In the genomic region with DNA sequence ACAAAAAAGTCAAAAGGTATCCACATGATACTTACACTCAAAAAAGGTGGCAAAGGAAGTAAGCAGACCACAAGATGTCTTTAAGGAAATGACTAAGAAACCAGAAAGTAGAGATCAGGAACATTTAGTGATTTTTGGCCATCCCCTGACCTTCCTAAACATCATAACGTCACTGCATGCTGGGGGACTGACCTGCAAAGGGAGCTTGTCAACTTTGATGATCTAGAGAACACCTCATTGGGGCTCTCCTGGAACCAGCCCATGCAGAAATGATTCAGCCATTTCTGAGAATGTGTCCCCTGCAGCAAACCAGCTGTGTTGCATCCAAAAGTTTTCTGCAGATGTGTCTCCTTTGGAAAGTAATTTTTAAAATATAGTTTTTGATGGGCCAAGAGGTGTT, we compare ENCODE assay signal across 17 cellular contexts.
DNase-seq lines count a peak whose midpoint lies in the region; ATAC-seq and TF ChIP-seq lines count a peak whose summit lies in the region.
"Had no signal": no experiment of that assay in that cellular context is flagged by ENCODE, and none has a peak within 500 bp of the region (broad histone marks: within the 10 kb centered on the region; RNA-seq: fewer than 3 reads in every experiment).

No MANE protein-coding gene starts in this region.

- no peak overlapping the region for H2AFZ ChIP-seq in GM23248

- H3K4me3 ChIP-seq in GM23248 (no peak overlapping the region), fibroblast of pulmonary artery (replicated peaks; ENCODE audit: low read depth, low read length) (no peak overlapping the region)
- H3K4me3 ChIP-seq: SJSA1, thyroid gland had no signal

- no peaks in the 10 kb centered on the region for H3K9me2 ChIP-seq in GM23248 (ENCODE audit: insufficient read depth)

- no peaks in the 10 kb centered on the region for H3K79me2 ChIP-seq in GM23248 (ENCODE audit: insufficient read depth)

- H3K27ac ChIP-seq in CD4-positive, alpha-beta T cell (ENCODE audit: low read depth, low read length), result no peak overlapping the region
- no peak overlapping the region for H3K27ac ChIP-seq in GM23248
- H3K27ac ChIP-seq: neutrophil, SJSA1, thyroid gland, WERI-Rb-1 had no signal

- in situ Hi-C loops in GM23248 (cut with MboI), result no loop called here

- H3K4me1 ChIP-seq in GM23248 (ENCODE audit: insufficient read depth), result peaks cover 23% of the 10 kb centered on the region
- H3K4me1 ChIP-seq: SJSA1, thyroid gland had no signal

- no peaks in the 10 kb centered on the region for H3K27me3 Mint-ChIP-seq in CD4-positive, alpha-beta T cell
- peaks cover 5% of the 10 kb centered on the region for H3K27me3 Mint-ChIP-seq in T-helper 2 cell treated with Interferon-gamma antibody and Interleukin-4, amounts not matched to agents 5 μg/mL and 100 μg/mL, for 36 hours (ENCODE audit: low read depth)

- no peaks in the 10 kb centered on the region for H3K36me3 ChIP-seq in GM23248 (ENCODE audit: low read depth)
- H3K36me3 ChIP-seq: neutrophil, SJSA1, thyroid gland, WERI-Rb-1 had no signal

- H3K36me3 Mint-ChIP-seq in CD4-positive, alpha-beta T cell (ENCODE audit: low read depth), result no peaks in the 10 kb centered on the region
- H3K36me3 Mint-ChIP-seq in T-helper 2 cell treated with Interferon-gamma antibody and Interleukin-4, amounts not matched to agents 5 μg/mL and 100 μg/mL, for 36 hours (ENCODE audit: low read depth), result no peaks in the 10 kb centered on the region

- CTCF ChIA-PET in CD4-positive, alpha-beta T cell (lab: Charles Lee), result no interaction called here

- H3K9me3 Mint-ChIP-seq in CD4-positive, alpha-beta T cell, result peaks cover 2% of the 10 kb centered on the region
- no peaks in the 10 kb centered on the region for H3K9me3 Mint-ChIP-seq in T-helper 2 cell treated with Interferon-gamma antibody and Interleukin-4, amounts not matched to agents 5 μg/mL and 100 μg/mL, for 36 hours
- H3K9me3 Mint-ChIP-seq: activated T-helper 2 cell treated with anti-CD3 and anti-CD28 coated beads, Interferon-gamma antibody, Interleukin-2, Interleukin-4, amounts not matched to agents 10 μg/mL and 5 μg/mL and 100 μg/mL, durations not matched to agents 14 hours and 24 hours and 36 hours had no signal

- no peak overlapping the region for H3K9ac ChIP-seq in GM23248

- H4K20me1 ChIP-seq in GM23248 (ENCODE audit: insufficient read depth), result no peaks in the 10 kb centered on the region

- no peaks in the 10 kb centered on the region for H3K27me3 ChIP-seq in CD4-positive, alpha-beta T cell (ENCODE audit: control insufficient read depth, insufficient read depth, low read length)
- H3K27me3 ChIP-seq in GM23248 (replicated peaks; ENCODE audit: insufficient read depth), result no peaks in the 10 kb centered on the region
- H3K27me3 ChIP-seq: neutrophil, SJSA1, thyroid gland had no signal

- intact Hi-C loops in CD4-positive, alpha-beta T cell (cut with DNase I, micrococcal nuclease), result no loop called here

- no peak for TF ChIP-seq CTCF in CD4-positive, alpha-beta T cell (IDR thresholded peaks at IDR 0.05)
- TF ChIP-seq CTCF in fibroblast of pulmonary artery (IDR thresholded peaks at IDR 0.05; ENCODE audit: low read length, missing control alignments), result no peak

- H3K4me1 Mint-ChIP-seq in CD4-positive, alpha-beta T cell (ENCODE audit: low read depth), result peaks cover 7% of the 10 kb centered on the region
- peaks cover 20% of the 10 kb centered on the region for H3K4me1 Mint-ChIP-seq in T-helper 2 cell treated with Interferon-gamma antibody and Interleukin-4, amounts not matched to agents 5 μg/mL and 100 μg/mL, for 36 hours (ENCODE audit: low read depth)

- 0% methylated on average over 1 of the region's 1 CpG for WGBS in GM23248 (ENCODE audit: low coverage in 1 of 2, low lambda C conversion rate in 2 of 2, missing lambda C conversion rate in 2 of 2), 2 experiments

- peaks cover 30% of the 10 kb centered on the region for H3F3A ChIP-seq in GM23248 (ENCODE audit: insufficient read depth)

- no peak for DNase-seq in CD4-positive, alpha-beta T cell
- peak; percentile 59 for DNase-seq in GM23248
- peak; percentile 45 for DNase-seq in T-helper 2 cell treated with Interferon-gamma antibody and Interleukin-4, amounts not matched to agents 5 μg/mL and 100 μg/mL, for 36 hours (ENCODE audit: low spot score)
- DNase-seq in fibroblast of pulmonary artery (ENCODE audit: low read depth), result peak; percentile 58
- no peak for DNase-seq in NCI-H146 (lab: John Stamatoyannopoulos, UW)
- DNase-seq in hypothalamus (lab: John Stamatoyannopoulos, UW), result no peak
- DNase-seq: caudate nucleus, mesenchymal stem cell, NCI-H187 treated with DMSO at 0.1 percent for 48 hours, NCI-H69, small intestine, thyroid gland, WERI-Rb-1 had no signal

- no peak overlapping the region for H3K27ac Mint-ChIP-seq in CD4-positive, alpha-beta T cell
- H3K27ac Mint-ChIP-seq in T-helper 2 cell treated with Interferon-gamma antibody and Interleukin-4, amounts not matched to agents 5 μg/mL and 100 μg/mL, for 36 hours, result no peak overlapping the region
- H3K27ac Mint-ChIP-seq: activated T-helper 2 cell treated with anti-CD3 and anti-CD28 coated beads, Interferon-gamma antibody, Interleukin-2, Interleukin-4, amounts not matched to agents 10 μg/mL and 5 μg/mL and 100 μg/mL, durations not matched to agents 14 hours and 24 hours and 36 hours had no signal

- no peaks in the 10 kb centered on the region for H3K9me3 ChIP-seq in CD4-positive, alpha-beta T cell (ENCODE audit: control insufficient read depth, low read length)
- H3K9me3 ChIP-seq in GM23248 (ENCODE audit: low read depth), result no peaks in the 10 kb centered on the region
- H3K9me3 ChIP-seq: neutrophil, SJSA1, thyroid gland had no signal

- H3K4me2 ChIP-seq in GM23248 (ENCODE audit: unreplicated experiment), result peak overlapping the region; percentile 32

- H3K4me3 Mint-ChIP-seq in CD4-positive, alpha-beta T cell, result no peak overlapping the region
- H3K4me3 Mint-ChIP-seq in T-helper 2 cell treated with Interferon-gamma antibody and Interleukin-4, amounts not matched to agents 5 μg/mL and 100 μg/mL, for 36 hours, result peak overlapping the region; percentile 50

- POLR2A ChIA-PET in CD4-positive, alpha-beta T cell (lab: Charles Lee), result no interaction called here

- peak; percentile 37 for ATAC-seq in CD4-positive, alpha-beta T cell (ENCODE audit: poor library complexity)
- ATAC-seq in GM18511 (IDR thresholded peaks at IDR 0.05; ENCODE audit: unreplicated experiment), result no peak

Comparison
In these comparisons a context has a peak if more than half of its experiments do, and no peak if none do; other contexts are left out.
1. DNase-seq: peak in GM23248 (single experiment), T-helper 2 cell treated with Interferon-gamma antibody and Interleukin-4, amounts not matched to agents 5 μg/mL and 100 μg/mL, for 36 hours (single experiment) and fibroblast of pulmonary artery (single experiment); none in CD4-positive, alpha-beta T cell (0 of 10), NCI-H146 (single experiment) and hypothalamus (0 of 51).